Comparison of ENCODE assay signal across 25 cellular contexts in genomic region chr15:70439880-70440279, GRCh38.
"Had no signal": no experiment of that assay in that cellular context is flagged by ENCODE, and none has a peak within 500 bp of the region (broad histone marks: within the 10 kb centered on the region; RNA-seq: fewer than 3 reads in every experiment).

No MANE protein-coding gene starts in this region.

- H3K27ac Mint-ChIP-seq: activated CD8-positive, alpha-beta T cell treated with anti-CD3 and anti-CD28 coated beads for 36 hours; activated naive CD4-positive, alpha-beta T cell treated with anti-CD3 and anti-CD28 coated beads, Interleukin-2, amount 50 U/mL, for 24 hours; activated T-helper 1 cell treated with anti-CD3 and anti-CD28 coated beads, Interleukin-12 subunit alpha, Interleukin-12 subunit beta, Interleukin-2, Interleukin-4 antibody, amounts not matched to agents 30 ng/mL and 10 ng/mL and 1 ng/mL, durations not matched to agents 14 hours and 24 hours and 36 hours; T-helper 1 cell treated with Interleukin-12 subunit alpha and Interleukin-12 subunit beta and Interleukin-4 antibody, amounts not matched to agents 30 μg/mL and 1 μg/mL, for 36 hours had no signal

- H3K27ac ChIP-seq: Peyer's patch, SJSA1 had no signal

- H3K27me3 Mint-ChIP-seq: activated naive CD4-positive, alpha-beta T cell treated with anti-CD3 and anti-CD28 coated beads, Interleukin-2, amount 50 U/mL, for 24 hours had no signal

- H3K4me3 Mint-ChIP-seq: activated CD8-positive, alpha-beta T cell treated with anti-CD3 and anti-CD28 coated beads for 36 hours; activated naive CD4-positive, alpha-beta T cell treated with anti-CD3 and anti-CD28 coated beads, Interleukin-2, amount 50 U/mL, for 24 hours; activated T-helper 1 cell treated with anti-CD3 and anti-CD28 coated beads, Interleukin-12 subunit alpha, Interleukin-12 subunit beta, Interleukin-2, Interleukin-4 antibody, amounts not matched to agents 30 ng/mL and 10 ng/mL and 1 ng/mL, durations not matched to agents 14 hours and 24 hours and 36 hours; brain; T-helper 1 cell treated with Interleukin-12 subunit alpha and Interleukin-12 subunit beta and Interleukin-4 antibody, amounts not matched to agents 30 μg/mL and 1 μg/mL, for 36 hours had no signal

- ATAC-seq: activated CD4-positive, CD25-positive, alpha-beta regulatory T cell treated with anti-CD3 and anti-CD28 coated beads, Interleukin-2, amount 50 U/mL, for 24 hours; activated CD8-positive, alpha-beta T cell treated with anti-CD3 and anti-CD28 coated beads for 36 hours; SK-N-SH treated with all-trans-retinoic acid at 6 μM for 48 hours had no signal

- H3K9me3 ChIP-seq: Peyer's patch, SJSA1 had no signal

- H3K27me3 ChIP-seq: Peyer's patch had no signal

- H3K4me1 ChIP-seq: SJSA1 had no signal

- FAIRE-seq: astrocyte had no signal

- H3K4me3 ChIP-seq: Peyer's patch, SJSA1 had no signal

- H3K9me3 Mint-ChIP-seq: activated CD8-positive, alpha-beta T cell treated with anti-CD3 and anti-CD28 coated beads for 36 hours; activated naive CD4-positive, alpha-beta T cell treated with anti-CD3 and anti-CD28 coated beads, Interleukin-2, amount 50 U/mL, for 24 hours; activated T-helper 1 cell treated with anti-CD3 and anti-CD28 coated beads, Interleukin-12 subunit alpha, Interleukin-12 subunit beta, Interleukin-2, Interleukin-4 antibody, amounts not matched to agents 30 ng/mL and 10 ng/mL and 1 ng/mL, durations not matched to agents 14 hours and 24 hours and 36 hours; T-helper 1 cell treated with Interleukin-12 subunit alpha and Interleukin-12 subunit beta and Interleukin-4 antibody, amounts not matched to agents 30 μg/mL and 1 μg/mL, for 36 hours had no signal

- H3K36me3 Mint-ChIP-seq: activated naive CD4-positive, alpha-beta T cell treated with anti-CD3 and anti-CD28 coated beads, Interleukin-2, amount 50 U/mL, for 24 hours; brain had no signal

- H3K36me3 ChIP-seq: Peyer's patch, SJSA1 had no signal

- DNase-seq: activated CD4-positive, alpha-beta T cell treated with anti-CD3 and anti-CD28 coated beads for 4 hours; activated CD8-positive, alpha-beta memory T cell treated with anti-CD3 and anti-CD28 coated beads, Interleukin-2, amount 50 U/mL, for 4 hours; activated CD8-positive, alpha-beta T cell treated with anti-CD3 and anti-CD28 coated beads for 36 hours; activated effector memory CD4-positive, alpha-beta T cell treated with Interleukin-2 at 50 U/mL for 16 hours; activated naive CD4-positive, alpha-beta T cell; amygdala; Kasumi-1; NCI-H1092 treated with DMSO at 0.1 percent for 48 hours; NCI-H1417 treated with DMSO at 0.1 percent for 48 hours; NCI-H1694; NCI-H2029 treated with DMSO at 0.1 percent for 48 hours; NCI-H510A treated with DMSO at 0.1 percent for 48 hours; NCI-H69; NK-92 treated with Interleukin-12 subunit alpha and Interleukin-12 subunit beta, amount 100 ng/mL, for 24 hours; SHP77; SW 1271 had no signal
